Comparison of ENCODE assay signal across 1 cellular context in the genomic region with DNA sequence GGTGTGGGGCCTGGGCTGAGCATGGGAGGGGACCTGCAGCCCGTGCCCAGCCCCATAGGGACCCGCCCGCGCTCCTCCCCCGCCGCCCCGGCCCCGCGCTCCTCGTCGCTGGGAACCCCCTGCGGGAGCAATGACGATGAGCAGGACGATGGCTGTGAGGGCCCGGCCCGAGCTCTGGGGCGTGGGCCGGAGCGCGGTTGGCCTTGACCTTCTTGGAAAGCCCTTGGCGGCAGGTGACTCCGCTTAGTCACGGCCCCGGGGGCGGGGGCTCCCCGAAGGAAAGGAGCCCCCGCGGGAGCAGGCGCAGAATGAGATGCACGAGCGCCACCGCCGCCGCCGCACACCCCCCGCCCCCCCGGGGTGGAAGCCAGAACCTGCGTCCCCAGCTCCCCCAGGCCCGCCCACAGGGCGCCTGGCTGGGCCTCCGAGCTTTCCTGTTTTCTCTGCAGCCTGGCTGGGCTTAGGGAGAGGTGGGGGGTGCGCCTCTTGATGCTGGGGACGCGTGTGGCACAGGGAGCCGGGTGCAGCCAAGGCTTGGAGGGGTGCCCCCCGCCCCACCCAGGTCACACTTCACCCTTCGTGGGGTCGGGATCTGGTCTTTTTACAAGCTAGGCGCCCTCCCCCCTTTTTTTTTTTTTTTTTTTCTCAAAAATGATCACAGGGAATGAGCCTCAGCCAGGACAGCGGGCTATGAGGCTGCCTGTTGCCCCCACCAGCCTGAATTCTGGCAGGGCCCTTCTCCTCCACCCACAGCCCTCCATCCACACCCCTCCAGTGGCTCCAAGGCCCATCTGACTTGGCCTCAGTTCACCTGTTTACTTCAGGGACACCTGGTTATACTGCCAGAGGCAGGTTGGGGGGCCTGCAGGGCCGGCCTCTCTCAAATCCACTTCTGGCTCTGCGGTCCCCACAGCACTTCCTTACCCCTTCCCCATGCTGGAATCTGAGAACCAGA.
A peak's percentile ranks its signal among the peaks of the same experiment; 100 is the strongest.
TF ChIP-seq lines count a peak whose summit lies in the region.

No MANE protein-coding gene starts in this region.

TF ChIP-seq in K562, 482 proteins besides CTCF, POLR2A, EP300 and RAD21 (continued from another document and continues in another):
- TF ChIP-seq SAFB2 (IDR thresholded peaks at IDR 0.05; ENCODE audit: borderline replicate concordance, low read depth, low read length, severe bottlenecking) (no peak), ATF1 (CRISPR knock-in tag; IDR thresholded peaks at IDR 0.05) (no peak), ATF1 (tag; IDR thresholded peaks at IDR 0.05) (peak; percentile 52; the same call in 1 of the 2 replicates), ERF (CRISPR knock-in tag; IDR thresholded peaks at IDR 0.05) (no peak), MCM2 (IDR thresholded peaks at IDR 0.05; ENCODE audit: low read depth) (no peak), POLR2G (IDR thresholded peaks at IDR 0.05; ENCODE audit: low read depth, low read length) (peak; percentile 75), ZEB2 (IDR thresholded peaks at IDR 0.05) (no peak), CBFA2T3 (IDR thresholded peaks at IDR 0.05) (no peak), HDAC3 (IDR thresholded peaks at IDR 0.05; ENCODE audit: borderline replicate concordance, partially characterized antibody) (no peak), ZNF184 (CRISPR knock-in tag; IDR thresholded peaks at IDR 0.05) (no peak), PHF21A (IDR thresholded peaks at IDR 0.05; ENCODE audit: borderline replicate concordance, low read depth) (no peak), SMARCA4 (IDR thresholded peaks at IDR 0.05) (no peak), ZNF133 (CRISPR knock-in tag; IDR thresholded peaks at IDR 0.05) (no peak), TEAD2 (tag; IDR thresholded peaks at IDR 0.05) (no peak), ZNF76 (CRISPR knock-in tag; IDR thresholded peaks at IDR 0.05; ENCODE audit: borderline replicate concordance) (no peak), MEF2D (tag; conservative IDR thresholded peaks at IDR 0.05; ENCODE audit: low read depth) (no peak), HMG20A (CRISPR knock-in tag; conservative IDR thresholded peaks at IDR 0.05) (no peak), HNRNPH1 (optimal IDR thresholded peaks at IDR 0.05; ENCODE audit: low read depth, low read length) (no peak), U2AF1 (optimal IDR thresholded peaks at IDR 0.05; ENCODE audit: low read depth, low read length) (no peak), PURB (CRISPR knock-in tag; IDR thresholded peaks at IDR 0.05; ENCODE audit: low read depth) (no peak), ZNF431 (CRISPR knock-in tag; IDR thresholded peaks at IDR 0.05) (no peak), XRCC5 (IDR thresholded peaks at IDR 0.05; ENCODE audit: low read depth, low read length) (no peak), ZNF778 (CRISPR knock-in tag; IDR thresholded peaks at IDR 0.05) (no peak), ZNF140 (CRISPR knock-in tag; IDR thresholded peaks at IDR 0.05) (no peak), ZNF134 (CRISPR knock-in tag; conservative IDR thresholded peaks at IDR 0.05) (no peak), TRIM28 (IDR thresholded peaks at IDR 0.05) (no peak), RBM39 (optimal IDR thresholded peaks at IDR 0.05; ENCODE audit: low read depth, low read length) (no peak), GATA2 (CRISPR knock-in tag; IDR thresholded peaks at IDR 0.05) (no peak), CREM (IDR thresholded peaks at IDR 0.05; ENCODE audit: low read depth) (peak; percentile 75; the same call in 1 of the 2 replicates), HDAC1 (IDR thresholded peaks at IDR 0.05) (no peak)
- TF ChIP-seq, protein P1, sequence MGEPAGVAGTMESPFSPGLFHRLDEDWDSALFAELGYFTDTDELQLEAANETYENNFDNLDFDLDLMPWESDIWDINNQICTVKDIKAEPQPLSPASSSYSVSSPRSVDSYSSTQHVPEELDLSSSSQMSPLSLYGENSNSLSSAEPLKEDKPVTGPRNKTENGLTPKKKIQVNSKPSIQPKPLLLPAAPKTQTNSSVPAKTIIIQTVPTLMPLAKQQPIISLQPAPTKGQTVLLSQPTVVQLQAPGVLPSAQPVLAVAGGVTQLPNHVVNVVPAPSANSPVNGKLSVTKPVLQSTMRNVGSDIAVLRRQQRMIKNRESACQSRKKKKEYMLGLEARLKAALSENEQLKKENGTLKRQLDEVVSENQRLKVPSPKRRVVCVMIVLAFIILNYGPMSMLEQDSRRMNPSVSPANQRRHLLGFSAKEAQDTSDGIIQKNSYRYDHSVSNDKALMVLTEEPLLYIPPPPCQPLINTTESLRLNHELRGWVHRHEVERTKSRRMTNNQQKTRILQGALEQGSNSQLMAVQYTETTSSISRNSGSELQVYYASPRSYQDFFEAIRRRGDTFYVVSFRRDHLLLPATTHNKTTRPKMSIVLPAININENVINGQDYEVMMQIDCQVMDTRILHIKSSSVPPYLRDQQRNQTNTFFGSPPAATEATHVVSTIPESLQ (CRISPR knock-in tag; IDR thresholded peaks at IDR 0.05) = no peak
- TF ChIP-seq, protein P2, sequence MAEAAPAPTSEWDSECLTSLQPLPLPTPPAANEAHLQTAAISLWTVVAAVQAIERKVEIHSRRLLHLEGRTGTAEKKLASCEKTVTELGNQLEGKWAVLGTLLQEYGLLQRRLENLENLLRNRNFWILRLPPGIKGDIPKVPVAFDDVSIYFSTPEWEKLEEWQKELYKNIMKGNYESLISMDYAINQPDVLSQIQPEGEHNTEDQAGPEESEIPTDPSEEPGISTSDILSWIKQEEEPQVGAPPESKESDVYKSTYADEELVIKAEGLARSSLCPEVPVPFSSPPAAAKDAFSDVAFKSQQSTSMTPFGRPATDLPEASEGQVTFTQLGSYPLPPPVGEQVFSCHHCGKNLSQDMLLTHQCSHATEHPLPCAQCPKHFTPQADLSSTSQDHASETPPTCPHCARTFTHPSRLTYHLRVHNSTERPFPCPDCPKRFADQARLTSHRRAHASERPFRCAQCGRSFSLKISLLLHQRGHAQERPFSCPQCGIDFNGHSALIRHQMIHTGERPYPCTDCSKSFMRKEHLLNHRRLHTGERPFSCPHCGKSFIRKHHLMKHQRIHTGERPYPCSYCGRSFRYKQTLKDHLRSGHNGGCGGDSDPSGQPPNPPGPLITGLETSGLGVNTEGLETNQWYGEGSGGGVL (CRISPR knock-in tag; IDR thresholded peaks at IDR 0.05) = no peak
- TF ChIP-seq, protein P3, sequence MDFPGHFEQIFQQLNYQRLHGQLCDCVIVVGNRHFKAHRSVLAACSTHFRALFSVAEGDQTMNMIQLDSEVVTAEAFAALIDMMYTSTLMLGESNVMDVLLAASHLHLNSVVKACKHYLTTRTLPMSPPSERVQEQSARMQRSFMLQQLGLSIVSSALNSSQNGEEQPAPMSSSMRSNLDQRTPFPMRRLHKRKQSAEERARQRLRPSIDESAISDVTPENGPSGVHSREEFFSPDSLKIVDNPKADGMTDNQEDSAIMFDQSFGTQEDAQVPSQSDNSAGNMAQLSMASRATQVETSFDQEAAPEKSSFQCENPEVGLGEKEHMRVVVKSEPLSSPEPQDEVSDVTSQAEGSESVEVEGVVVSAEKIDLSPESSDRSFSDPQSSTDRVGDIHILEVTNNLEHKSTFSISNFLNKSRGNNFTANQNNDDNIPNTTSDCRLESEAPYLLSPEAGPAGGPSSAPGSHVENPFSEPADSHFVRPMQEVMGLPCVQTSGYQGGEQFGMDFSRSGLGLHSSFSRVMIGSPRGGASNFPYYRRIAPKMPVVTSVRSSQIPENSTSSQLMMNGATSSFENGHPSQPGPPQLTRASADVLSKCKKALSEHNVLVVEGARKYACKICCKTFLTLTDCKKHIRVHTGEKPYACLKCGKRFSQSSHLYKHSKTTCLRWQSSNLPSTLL (IDR thresholded peaks at IDR 0.05) = no peak
- TF ChIP-seq, protein P4, sequence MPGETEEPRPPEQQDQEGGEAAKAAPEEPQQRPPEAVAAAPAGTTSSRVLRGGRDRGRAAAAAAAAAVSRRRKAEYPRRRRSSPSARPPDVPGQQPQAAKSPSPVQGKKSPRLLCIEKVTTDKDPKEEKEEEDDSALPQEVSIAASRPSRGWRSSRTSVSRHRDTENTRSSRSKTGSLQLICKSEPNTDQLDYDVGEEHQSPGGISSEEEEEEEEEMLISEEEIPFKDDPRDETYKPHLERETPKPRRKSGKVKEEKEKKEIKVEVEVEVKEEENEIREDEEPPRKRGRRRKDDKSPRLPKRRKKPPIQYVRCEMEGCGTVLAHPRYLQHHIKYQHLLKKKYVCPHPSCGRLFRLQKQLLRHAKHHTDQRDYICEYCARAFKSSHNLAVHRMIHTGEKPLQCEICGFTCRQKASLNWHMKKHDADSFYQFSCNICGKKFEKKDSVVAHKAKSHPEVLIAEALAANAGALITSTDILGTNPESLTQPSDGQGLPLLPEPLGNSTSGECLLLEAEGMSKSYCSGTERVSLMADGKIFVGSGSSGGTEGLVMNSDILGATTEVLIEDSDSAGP (CRISPR knock-in tag; IDR thresholded peaks at IDR 0.05) = no peak
- TF ChIP-seq, protein P5, sequence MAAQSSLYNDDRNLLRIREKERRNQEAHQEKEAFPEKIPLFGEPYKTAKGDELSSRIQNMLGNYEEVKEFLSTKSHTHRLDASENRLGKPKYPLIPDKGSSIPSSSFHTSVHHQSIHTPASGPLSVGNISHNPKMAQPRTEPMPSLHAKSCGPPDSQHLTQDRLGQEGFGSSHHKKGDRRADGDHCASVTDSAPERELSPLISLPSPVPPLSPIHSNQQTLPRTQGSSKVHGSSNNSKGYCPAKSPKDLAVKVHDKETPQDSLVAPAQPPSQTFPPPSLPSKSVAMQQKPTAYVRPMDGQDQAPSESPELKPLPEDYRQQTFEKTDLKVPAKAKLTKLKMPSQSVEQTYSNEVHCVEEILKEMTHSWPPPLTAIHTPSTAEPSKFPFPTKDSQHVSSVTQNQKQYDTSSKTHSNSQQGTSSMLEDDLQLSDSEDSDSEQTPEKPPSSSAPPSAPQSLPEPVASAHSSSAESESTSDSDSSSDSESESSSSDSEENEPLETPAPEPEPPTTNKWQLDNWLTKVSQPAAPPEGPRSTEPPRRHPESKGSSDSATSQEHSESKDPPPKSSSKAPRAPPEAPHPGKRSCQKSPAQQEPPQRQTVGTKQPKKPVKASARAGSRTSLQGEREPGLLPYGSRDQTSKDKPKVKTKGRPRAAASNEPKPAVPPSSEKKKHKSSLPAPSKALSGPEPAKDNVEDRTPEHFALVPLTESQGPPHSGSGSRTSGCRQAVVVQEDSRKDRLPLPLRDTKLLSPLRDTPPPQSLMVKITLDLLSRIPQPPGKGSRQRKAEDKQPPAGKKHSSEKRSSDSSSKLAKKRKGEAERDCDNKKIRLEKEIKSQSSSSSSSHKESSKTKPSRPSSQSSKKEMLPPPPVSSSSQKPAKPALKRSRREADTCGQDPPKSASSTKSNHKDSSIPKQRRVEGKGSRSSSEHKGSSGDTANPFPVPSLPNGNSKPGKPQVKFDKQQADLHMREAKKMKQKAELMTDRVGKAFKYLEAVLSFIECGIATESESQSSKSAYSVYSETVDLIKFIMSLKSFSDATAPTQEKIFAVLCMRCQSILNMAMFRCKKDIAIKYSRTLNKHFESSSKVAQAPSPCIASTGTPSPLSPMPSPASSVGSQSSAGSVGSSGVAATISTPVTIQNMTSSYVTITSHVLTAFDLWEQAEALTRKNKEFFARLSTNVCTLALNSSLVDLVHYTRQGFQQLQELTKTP (IDR thresholded peaks at IDR 0.05; ENCODE audit: low read depth in 1 of 2, partially characterized antibody in 2 of 2) = no peak
- TF ChIP-seq, protein P6, sequence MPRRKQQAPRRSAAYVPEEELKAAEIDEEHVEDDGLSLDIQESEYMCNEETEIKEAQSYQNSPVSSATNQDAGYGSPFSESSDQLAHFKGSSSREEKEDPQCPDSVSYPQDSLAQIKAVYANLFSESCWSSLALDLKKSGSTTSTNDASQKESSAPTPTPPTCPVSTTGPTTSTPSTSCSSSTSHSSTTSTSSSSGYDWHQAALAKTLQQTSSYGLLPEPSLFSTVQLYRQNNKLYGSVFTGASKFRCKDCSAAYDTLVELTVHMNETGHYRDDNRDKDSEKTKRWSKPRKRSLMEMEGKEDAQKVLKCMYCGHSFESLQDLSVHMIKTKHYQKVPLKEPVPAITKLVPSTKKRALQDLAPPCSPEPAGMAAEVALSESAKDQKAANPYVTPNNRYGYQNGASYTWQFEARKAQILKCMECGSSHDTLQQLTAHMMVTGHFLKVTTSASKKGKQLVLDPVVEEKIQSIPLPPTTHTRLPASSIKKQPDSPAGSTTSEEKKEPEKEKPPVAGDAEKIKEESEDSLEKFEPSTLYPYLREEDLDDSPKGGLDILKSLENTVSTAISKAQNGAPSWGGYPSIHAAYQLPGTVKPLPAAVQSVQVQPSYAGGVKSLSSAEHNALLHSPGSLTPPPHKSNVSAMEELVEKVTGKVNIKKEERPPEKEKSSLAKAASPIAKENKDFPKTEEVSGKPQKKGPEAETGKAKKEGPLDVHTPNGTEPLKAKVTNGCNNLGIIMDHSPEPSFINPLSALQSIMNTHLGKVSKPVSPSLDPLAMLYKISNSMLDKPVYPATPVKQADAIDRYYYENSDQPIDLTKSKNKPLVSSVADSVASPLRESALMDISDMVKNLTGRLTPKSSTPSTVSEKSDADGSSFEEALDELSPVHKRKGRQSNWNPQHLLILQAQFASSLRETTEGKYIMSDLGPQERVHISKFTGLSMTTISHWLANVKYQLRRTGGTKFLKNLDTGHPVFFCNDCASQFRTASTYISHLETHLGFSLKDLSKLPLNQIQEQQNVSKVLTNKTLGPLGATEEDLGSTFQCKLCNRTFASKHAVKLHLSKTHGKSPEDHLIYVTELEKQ (CRISPR knock-in tag; IDR thresholded peaks at IDR 0.05) = no peak
- TF ChIP-seq, protein P7, sequence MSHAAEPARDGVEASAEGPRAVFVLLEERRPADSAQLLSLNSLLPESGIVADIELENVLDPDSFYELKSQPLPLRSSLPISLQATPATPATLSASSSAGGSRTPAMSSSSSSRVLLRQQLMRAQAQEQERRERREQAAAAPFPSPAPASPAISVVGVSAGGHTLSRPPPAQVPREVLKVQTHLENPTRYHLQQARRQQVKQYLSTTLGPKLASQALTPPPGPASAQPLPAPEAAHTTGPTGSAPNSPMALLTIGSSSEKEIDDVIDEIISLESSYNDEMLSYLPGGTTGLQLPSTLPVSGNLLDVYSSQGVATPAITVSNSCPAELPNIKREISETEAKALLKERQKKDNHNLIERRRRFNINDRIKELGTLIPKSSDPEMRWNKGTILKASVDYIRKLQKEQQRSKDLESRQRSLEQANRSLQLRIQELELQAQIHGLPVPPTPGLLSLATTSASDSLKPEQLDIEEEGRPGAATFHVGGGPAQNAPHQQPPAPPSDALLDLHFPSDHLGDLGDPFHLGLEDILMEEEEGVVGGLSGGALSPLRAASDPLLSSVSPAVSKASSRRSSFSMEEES (CRISPR knock-in tag; IDR thresholded peaks at IDR 0.05) = no peak
- TF ChIP-seq, protein P8, sequence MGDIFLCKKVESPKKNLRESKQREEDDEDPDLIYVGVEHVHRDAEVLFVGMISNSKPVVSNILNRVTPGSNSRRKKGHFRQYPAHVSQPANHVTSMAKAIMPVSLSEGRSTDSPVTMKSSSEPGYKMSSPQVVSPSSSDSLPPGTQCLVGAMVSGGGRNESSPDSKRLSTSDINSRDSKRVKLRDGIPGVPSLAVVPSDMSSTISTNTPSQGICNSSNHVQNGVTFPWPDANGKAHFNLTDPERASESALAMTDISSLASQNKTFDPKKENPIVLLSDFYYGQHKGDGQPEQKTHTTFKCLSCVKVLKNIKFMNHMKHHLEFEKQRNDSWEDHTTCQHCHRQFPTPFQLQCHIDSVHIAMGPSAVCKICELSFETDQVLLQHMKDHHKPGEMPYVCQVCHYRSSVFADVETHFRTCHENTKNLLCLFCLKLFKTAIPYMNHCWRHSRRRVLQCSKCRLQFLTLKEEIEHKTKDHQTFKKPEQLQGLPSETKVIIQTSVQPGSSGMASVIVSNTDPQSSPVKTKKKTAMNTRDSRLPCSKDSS (IDR thresholded peaks at IDR 0.05; ENCODE audit: low read depth, partially characterized antibody) = no peak
